In genomic region chr12:31961137-31961536, GRCh38 we compare ENCODE assay signal across 10 cellular contexts. TPM values are rescaled to one million over a fixed set of nuclear protein-coding genes. Genes with fewer than 3 reads are reported as not detected.
A peak's percentile ranks its signal among the peaks of the same experiment; 100 is the strongest.
DNase-seq lines count a peak whose midpoint lies in the region; ATAC-seq and TF ChIP-seq lines count a peak whose summit lies in the region.
"Had no signal": no experiment of that assay in that cellular context is flagged by ENCODE, and none has a peak within 500 bp of the region (broad histone marks: within the 10 kb centered on the region; RNA-seq: fewer than 3 reads in every experiment).

No MANE protein-coding gene starts in this region.

- peaks cover 3 to 11% of the 10 kb centered on the region in 2 experiments; a peak in 3 of 4 replicates for H3K4me1 ChIP-seq in SK-N-SH (ENCODE audit: control insufficient read depth in 1 of 2, insufficient read depth in 2 of 2, low read depth in 1 of 2, low read length in 1 of 2)

- peaks cover 49% of the 10 kb centered on the region for H3K4me1 Mint-ChIP-seq in activated T-helper 17 cell treated with anti-CD3 and anti-CD28 coated beads, Interleukin-2, amount 50 U/mL, for 72 hours
- peaks cover 84 to 92% of the 10 kb centered on the region in 2 donors for H3K4me1 Mint-ChIP-seq in immature natural killer cell
- peaks cover 42 to 84% of the 10 kb centered on the region in 2 donors for H3K4me1 Mint-ChIP-seq in stimulated activated naive B cell treated with anti-CD40 and anti-IgM and Interleukin-4, amounts not matched to agents 10 μg/mL and 1 μg/mL and 100 μg/mL, for 72 hours

- no peaks in the 10 kb centered on the region for H3K9me3 ChIP-seq in SK-N-SH

- H3K27me3 ChIP-seq in SK-N-SH (ENCODE audit: insufficient read depth) = no peaks in the 10 kb centered on the region

- H2AFZ ChIP-seq in SK-N-SH (ENCODE audit: low read depth) = no peak overlapping the region

- no peak overlapping the region for H3K27ac ChIP-seq in SK-N-SH (ENCODE audit: low read depth in 2 of 2, low read length in 1 of 2)
- H3K27ac ChIP-seq: 22Rv1 had no signal

- peaks cover 14 to 23% of the 10 kb centered on the region in 2 experiments for H3K36me3 ChIP-seq in SK-N-SH (replicated peaks in 1 of 2; ENCODE audit: control insufficient read depth in 1 of 2, insufficient read depth in 2 of 2, low read length in 1 of 2)

- H3K27me3 Mint-ChIP-seq in activated T-helper 17 cell treated with anti-CD3 and anti-CD28 coated beads, Interleukin-2, amount 50 U/mL, for 72 hours = no peaks in the 10 kb centered on the region
- H3K27me3 Mint-ChIP-seq in immature natural killer cell (ENCODE audit: low read depth in 3 of 3) = peaks cover 7 to 13% (median 10%) of the 10 kb centered on the region in 3 donors
- no peaks in the 10 kb centered on the region for H3K27me3 Mint-ChIP-seq in stimulated activated naive B cell treated with anti-CD40 and anti-IgM and Interleukin-4, amounts not matched to agents 10 μg/mL and 1 μg/mL and 100 μg/mL, for 72 hours

- peaks cover 65% of the 10 kb centered on the region for H3K36me3 Mint-ChIP-seq in activated T-helper 17 cell treated with anti-CD3 and anti-CD28 coated beads, Interleukin-2, amount 50 U/mL, for 72 hours (ENCODE audit: low read depth)
- peaks cover 35 to 58% (median 42%) of the 10 kb centered on the region in 3 donors for H3K36me3 Mint-ChIP-seq in immature natural killer cell
- peaks cover 41 to 74% of the 10 kb centered on the region in 2 donors for H3K36me3 Mint-ChIP-seq in stimulated activated naive B cell treated with anti-CD40 and anti-IgM and Interleukin-4, amounts not matched to agents 10 μg/mL and 1 μg/mL and 100 μg/mL, for 72 hours

- H3K4me3 Mint-ChIP-seq in activated T-helper 17 cell treated with anti-CD3 and anti-CD28 coated beads, Interleukin-2, amount 50 U/mL, for 72 hours = peak overlapping the region; percentile 94
- peak overlapping the region; percentile 92 to 99 (median 96) for H3K4me3 Mint-ChIP-seq in immature natural killer cell
- H3K4me3 Mint-ChIP-seq in stimulated activated naive B cell treated with anti-CD40 and anti-IgM and Interleukin-4, amounts not matched to agents 10 μg/mL and 1 μg/mL and 100 μg/mL, for 72 hours = peak overlapping the region; percentile 93 to 96

- peak overlapping the region; percentile 78 for H3K4me2 ChIP-seq in SK-N-SH

- TF ChIP-seq EP300 in SK-N-SH (IDR thresholded peaks at IDR 0.05; ENCODE audit: borderline replicate concordance in 1 of 2, low read depth in 1 of 2, low read length in 1 of 2) = no peak

- POLR2A ChIA-PET in SK-N-SH (lab: Yijun Ruan, JAX) = no interaction called here

- no peaks in the 10 kb centered on the region for H3F3A ChIP-seq in SK-N-SH (replicated peaks; ENCODE audit: insufficient read depth)

- H3K9me2 ChIP-seq in SK-N-SH = no peaks in the 10 kb centered on the region

- DNase-seq in SK-N-SH (no peak), immature natural killer cell (no peak), OCI-M2 (lab: John Stamatoyannopoulos, UW; ENCODE audit: unreplicated experiment) (no peak)
- DNase-seq in stimulated activated naive B cell treated with anti-CD40 and anti-IgM and Interleukin-4, amounts not matched to agents 10 μg/mL and 1 μg/mL and 100 μg/mL, for 72 hours = no peak
- no peak for DNase-seq in stimulated activated CD4-positive, alpha-beta T cell treated with anti-CD3 and anti-CD28 coated beads, Interleukin-12 subunit alpha, Interleukin-12 subunit beta, amount 100 ng/mL, for 4 hours
- DNase-seq: NCI-H510A had no signal

- no peak for TF ChIP-seq CTCF in SK-N-SH (IDR thresholded peaks at IDR 0.05)

- H3K79me2 ChIP-seq in SK-N-SH (ENCODE audit: insufficient read depth) = peaks cover 63% of the 10 kb centered on the region

- CTCF ChIA-PET in SK-N-SH (lab: Yijun Ruan, JAX) = interaction anchor here (1.1 to 1.9 kb wide), 2 partner anchors 308 to 351 kb away, joined by 3 to 8 read pairs; no protein-coding TSS in a partner anchor

- H3K9me3 Mint-ChIP-seq in activated T-helper 17 cell treated with anti-CD3 and anti-CD28 coated beads, Interleukin-2, amount 50 U/mL, for 72 hours = peaks cover 3% of the 10 kb centered on the region
- peaks cover 0 to 3% (median 0%) of the 10 kb centered on the region in 6 donors for H3K9me3 Mint-ChIP-seq in immature natural killer cell
- H3K9me3 Mint-ChIP-seq in stimulated activated naive B cell treated with anti-CD40 and anti-IgM and Interleukin-4, amounts not matched to agents 10 μg/mL and 1 μg/mL and 100 μg/mL, for 72 hours = peaks cover 8 to 15% of the 10 kb centered on the region in 2 donors

- H4K20me1 ChIP-seq in SK-N-SH (ENCODE audit: insufficient read depth) = peaks cover 8% of the 10 kb centered on the region

- TF ChIP-seq RAD21 in SK-N-SH (IDR thresholded peaks at IDR 0.05; ENCODE audit: low read length) = no peak

- WGBS in SK-N-SH (ENCODE audit: low lambda C conversion rate) = 98% methylated on average over 2 of the region's 2 CpGs

- peak overlapping the region; percentile 92 for H3K27ac Mint-ChIP-seq in activated T-helper 17 cell treated with anti-CD3 and anti-CD28 coated beads, Interleukin-2, amount 50 U/mL, for 72 hours
- H3K27ac Mint-ChIP-seq in immature natural killer cell = peak overlapping the region; percentile 84 to 97 (median 94)
- peak overlapping the region; percentile 97 for H3K27ac Mint-ChIP-seq in stimulated activated naive B cell treated with anti-CD40 and anti-IgM and Interleukin-4, amounts not matched to agents 10 μg/mL and 1 μg/mL and 100 μg/mL, for 72 hours

- ATAC-seq in SK-N-SH treated with all-trans-retinoic acid at 6 μM for 48 hours (no peak), GM21786 (IDR thresholded peaks at IDR 0.05; ENCODE audit: unreplicated experiment) (no peak)
- no peak for ATAC-seq in activated T-helper 17 cell treated with anti-CD3 and anti-CD28 coated beads, Interleukin-2, amount 50 U/mL, for 72 hours (replicated peaks)
- no peak for ATAC-seq in stimulated activated naive B cell treated with anti-CD40 and anti-IgM and Interleukin-4, amounts not matched to agents 10 μg/mL and 1 μg/mL and 100 μg/mL, for 72 hours (replicated peaks)

- H3K4me3 ChIP-seq in SK-N-SH (ENCODE audit: low read depth in 2 of 2, low read length in 1 of 2) = peak overlapping the region in 1 of 2 experiments; percentile 67; a peak in 1 of 4 replicates

- H3K9ac ChIP-seq in SK-N-SH = 0 out of 2 replicates have a peak overlapping the region, but pooled peaks have one; percentile 69

TF ChIP-seq in SK-N-SH, 30 proteins besides CTCF, POLR2A, EP300 and RAD21 (continues in another document):
- no peak for TF ChIP-seq TEAD4 (IDR thresholded peaks at IDR 0.05; ENCODE audit: borderline replicate concordance, insufficient read depth)
- no peak for TF ChIP-seq GABPA (IDR thresholded peaks at IDR 0.05; ENCODE audit: low read depth)
- TF ChIP-seq NFIC (IDR thresholded peaks at IDR 0.05; ENCODE audit: borderline replicate concordance) = no peak
- no peak for TF ChIP-seq MEF2A (IDR thresholded peaks at IDR 0.05; ENCODE audit: borderline replicate concordance, low read depth)
- TF ChIP-seq SMC3 (IDR thresholded peaks at IDR 0.05; ENCODE audit: low read depth, low read length) = no peak
- no peak for TF ChIP-seq FOSL2 (IDR thresholded peaks at IDR 0.05; ENCODE audit: borderline replicate concordance, low read depth)
- TF ChIP-seq JUND (IDR thresholded peaks at IDR 0.05) = no peak
- no peak for TF ChIP-seq TAF1 (IDR thresholded peaks at IDR 0.05; ENCODE audit: borderline replicate concordance, low read depth, low read length)
- no peak for TF ChIP-seq ELF1 (IDR thresholded peaks at IDR 0.05)

TF ChIP-seq in SK-N-SH treated with all-trans-retinoic acid at 6 μM for 48 hours, 23 proteins besides CTCF, POLR2A, EP300 and RAD21 (continues in another document):
- TF ChIP-seq ESRRG (CRISPR knock-in tag; IDR thresholded peaks at IDR 0.05) (no peak), ZFP3 (CRISPR knock-in tag; IDR thresholded peaks at IDR 0.05) (no peak), PATZ1 (CRISPR knock-in tag; IDR thresholded peaks at IDR 0.05; ENCODE audit: borderline replicate concordance) (no peak), ARNTL (CRISPR knock-in tag; IDR thresholded peaks at IDR 0.05; ENCODE audit: borderline replicate concordance, low read depth) (no peak), ZNF8 (CRISPR knock-in tag; IDR thresholded peaks at IDR 0.05) (no peak), ISL1 (CRISPR knock-in tag; IDR thresholded peaks at IDR 0.05) (no peak), CSDC2 (CRISPR knock-in tag; IDR thresholded peaks at IDR 0.05) (no peak), ZC3H10 (CRISPR knock-in tag; IDR thresholded peaks at IDR 0.05) (no peak), ZNF70 (CRISPR knock-in tag; IDR thresholded peaks at IDR 0.05) (no peak), BACH2 (CRISPR knock-in tag; IDR thresholded peaks at IDR 0.05; ENCODE audit: borderline replicate concordance) (no peak)

RNA-seq across cellular contexts. Expression of gene RESF1, which starts 1.9 kb away (rescaled TPM):
- polyA plus RNA-seq in SK-N-SH (2012; rRNA removed) = 4.9 and 7.7 TPM in 2 replicates
- 7.4 and 9.7 TPM in 2 replicates for polyA plus RNA-seq in SK-N-SH (2012; cell fraction: cytosol; rRNA removed)
- polyA plus RNA-seq in SK-N-SH (2012; cell fraction: nucleus; rRNA removed) = 3.6 and 7.0 TPM in 2 replicates
- total RNA-seq in activated T-helper 17 cell treated with anti-CD3 and anti-CD28 coated beads, Interleukin-2, amount 50 U/mL, for 72 hours = 10 to 100 TPM; 83.1 to 88.3 TPM
- 100 to 1,000 TPM in 1 of 3 donors, 10 to 100 TPM in 2; 42.0 to 225 (median 59.6) TPM for polyA plus RNA-seq in immature natural killer cell

Comparison
In these comparisons a context has a peak if more than half of its experiments do, and no peak if none do; other contexts are left out.
1. RNA of gene RESF1, which starts 1.9 kb away (polyA plus RNA-seq): 42.0 to 225 TPM in immature natural killer cell; 3.6 to 9.7 TPM in SK-N-SH; every median in the first group is over 4 times any median in the second.
2. Peak in every context shown above with its lines, with median percentiles within 50 percentile points of each other: H3K27ac Mint-ChIP-seq and H3K4me3 Mint-ChIP-seq.